Comparison of ENCODE assay signal across 8 cellular contexts in genomic region chr7:152336754-152337368, GRCh38.
A peak's percentile ranks its signal among the peaks of the same experiment; 100 is the strongest.
DNase-seq lines count a peak whose midpoint lies in the region; ATAC-seq and TF ChIP-seq lines count a peak whose summit lies in the region.

No MANE protein-coding gene starts in this region.

- H3K27me3 ChIP-seq in esophagus squamous epithelium = no peaks in the 10 kb centered on the region

- no peak for TF ChIP-seq POLR2A in esophagus squamous epithelium (IDR thresholded peaks at IDR 0.05)

- H3K9me3 Mint-ChIP-seq in nephron progenitor cell = no peaks in the 10 kb centered on the region

- H3K9me3 ChIP-seq in esophagus squamous epithelium = no peaks in the 10 kb centered on the region

- no peak overlapping the region for H3K27ac Mint-ChIP-seq in nephron progenitor cell

- intact Hi-C loops in esophagus squamous epithelium (cut with DNase I) = no loop called here

- H3K27me3 Mint-ChIP-seq in nephron progenitor cell (ENCODE audit: low read depth, poor library complexity) = peaks cover 3% of the 10 kb centered on the region

- no peaks in the 10 kb centered on the region for H3K36me3 ChIP-seq in esophagus squamous epithelium

- peaks cover 17% of the 10 kb centered on the region for H3K4me1 Mint-ChIP-seq in nephron progenitor cell

- H3K27ac ChIP-seq in esophagus squamous epithelium = peak overlapping the region in 1 of 4 donors; percentile 30

- H3K4me3 Mint-ChIP-seq in nephron progenitor cell = no peak overlapping the region

- TF ChIP-seq CTCF in esophagus squamous epithelium (IDR thresholded peaks at IDR 0.05) = peak in 4 of 6 experiments; percentile 36 to 59 (median 42)
- TF ChIP-seq CTCF in nephron progenitor cell (IDR thresholded peaks at IDR 0.05) = peak; percentile 41

- peaks cover 4 to 36% (median 7%) of the 10 kb centered on the region in 3 donors for H3K4me1 ChIP-seq in esophagus squamous epithelium

- ATAC-seq in GM21390 (IDR thresholded peaks at IDR 0.05; ENCODE audit: unreplicated experiment) (peak; percentile 50), GM21526 (IDR thresholded peaks at IDR 0.05; ENCODE audit: low FRiP score, unreplicated experiment) (no peak)

- peaks cover 9% of the 10 kb centered on the region for H3K36me3 Mint-ChIP-seq in nephron progenitor cell (ENCODE audit: low read depth)

- 33 to 45% methylated on average over 4 of the region's 4 CpGs for WGBS in esophagus squamous epithelium, 2 donors

- peak; percentile 34 for DNase-seq in SIG-M5 treated with dmso at 0.1 percent for 504 hours (lab: John Stamatoyannopoulos, UW; ENCODE audit: unreplicated experiment)
- DNase-seq in SIG-M5 (lab: John Stamatoyannopoulos, UW) = no peak
- peak; percentile 54 to 70 for DNase-seq in Kasumi-1 (lab: John Stamatoyannopoulos, UW)
- peak; percentile 59 for DNase-seq in SW480 (ENCODE audit: low spot score)
- no peak for DNase-seq in esophagus squamous epithelium (lab: John Stamatoyannopoulos, UW)
- peak; percentile 10 for DNase-seq in nephron progenitor cell

- H3K4me3 ChIP-seq in esophagus squamous epithelium = no peak overlapping the region

Comparison
In these comparisons a context has a peak if more than half of its experiments do, and no peak if none do; other contexts are left out.
1. DNase-seq: peak in SIG-M5 treated with dmso at 0.1 percent for 504 hours (single experiment), Kasumi-1 (2 of 2), SW480 (single experiment) and nephron progenitor cell (single experiment); none in SIG-M5 (single experiment) and esophagus squamous epithelium (single experiment).